1 cellular context compared by ENCODE assay signal in genomic region chr7:43766564-43766963, GRCh38.
TF ChIP-seq lines count a peak whose summit lies in the region.

No MANE protein-coding gene starts in this region.

TF ChIP-seq in GM23338, 12 proteins besides CTCF, POLR2A, EP300 and RAD21 (continued from another document):
- TF ChIP-seq ZNF462 (CRISPR knock-in tag; IDR thresholded peaks at IDR 0.05) = no peak
- no peak for TF ChIP-seq CREB1 (CRISPR knock-in tag; IDR thresholded peaks at IDR 0.05; ENCODE audit: low read depth)
- no peak for TF ChIP-seq NANOG (IDR thresholded peaks at IDR 0.05; ENCODE audit: borderline replicate concordance)
- TF ChIP-seq POLR2AphosphoS5 (IDR thresholded peaks at IDR 0.05; ENCODE audit: low read depth) = no peak
